ENCODE assay signal across 21 cellular contexts in the genomic region with DNA sequence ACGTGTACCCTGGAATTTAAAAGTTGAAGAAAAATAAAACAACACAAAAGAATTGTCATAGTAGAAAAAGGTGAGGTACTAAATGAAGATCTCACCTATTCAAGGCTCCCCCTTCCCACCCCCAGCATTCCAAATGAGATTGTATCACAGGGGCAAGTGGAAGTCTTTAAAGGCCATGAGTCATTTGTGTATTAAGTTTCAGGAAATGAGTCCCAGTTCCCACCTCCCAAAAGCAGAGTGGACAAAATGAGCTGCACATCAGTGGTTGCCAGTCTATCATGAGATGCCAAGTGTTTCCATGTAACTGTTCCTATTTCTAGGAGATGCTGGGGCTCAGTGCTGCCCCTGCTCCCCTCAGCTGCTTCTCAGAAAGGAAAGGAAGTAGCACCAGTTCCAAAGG. TPM values are rescaled to one million over a fixed set of nuclear protein-coding genes. Genes with fewer than 3 reads are reported as not detected.
DNase-seq lines count a peak whose midpoint lies in the region; ATAC-seq and TF ChIP-seq lines count a peak whose summit lies in the region.
"Had no signal": no experiment of that assay in that cellular context is flagged by ENCODE, and none has a peak within 500 bp of the region (broad histone marks: within the 10 kb centered on the region; RNA-seq: fewer than 3 reads in every experiment).

No MANE protein-coding gene starts in this region.

- H3K27ac Mint-ChIP-seq in nephron progenitor cell (peak overlapping the region; percentile 59), osteocyte (ENCODE audit: unreplicated experiment) (no peak overlapping the region)
- H3K27ac Mint-ChIP-seq: brain, memory B cell, T-cell had no signal

- WGBS in mammary epithelial cell (ENCODE audit: low coverage, missing lambda C conversion rate), result 18% methylated on average over 1 of the region's 1 CpG

- peaks cover 4% of the 10 kb centered on the region for H3K9me3 ChIP-seq in mammary epithelial cell (replicated peaks; ENCODE audit: insufficient read depth, low read length)
- H3K9me3 ChIP-seq: BE2C, gastroesophageal sphincter had no signal

- H3K9ac ChIP-seq in mammary epithelial cell (ENCODE audit: insufficient read depth, low read length), result no peak overlapping the region

- BruUV-seq in mammary epithelial cell (replicated peaks; lab: Mats Ljungman, UMichigan), result no TSS peak

- TF ChIP-seq CTCF in mammary epithelial cell (conservative IDR thresholded peaks at IDR 0.05 in 1 of 2, IDR thresholded peaks at IDR 0.05 in 1 of 2; ENCODE audit: extremely low read depth in 1 of 2, insufficient read depth in 1 of 2, low read depth in 1 of 2, low read length in 2 of 2) (no peak), nephron progenitor cell (IDR thresholded peaks at IDR 0.05) (no peak), osteocyte (IDR thresholded peaks at IDR 0.05) (no peak), GM10266 (IDR thresholded peaks at IDR 0.05; ENCODE audit: control insufficient read depth, insufficient read depth, low read depth, missing control alignments) (no peak)

- H3K27ac ChIP-seq in mammary epithelial cell (ENCODE audit: insufficient read depth, low read depth, low read length), result no peak overlapping the region
- H3K27ac ChIP-seq: epithelial cell of prostate, gastroesophageal sphincter had no signal

- H3K36me3 ChIP-seq in mammary epithelial cell (ENCODE audit: insufficient read depth, low read length), result no peaks in the 10 kb centered on the region
- H3K36me3 ChIP-seq: BE2C, gastroesophageal sphincter had no signal

- no peaks in the 10 kb centered on the region for H4K20me1 ChIP-seq in mammary epithelial cell (ENCODE audit: insufficient read depth, low read length)

- H3K4me3 ChIP-seq in mammary epithelial cell (replicated peaks in 1 of 3; ENCODE audit: insufficient read depth in 1 of 3, low read depth in 2 of 3, low read length in 3 of 3), result no peak overlapping the region
- H3K4me3 ChIP-seq: gastroesophageal sphincter had no signal

- DNase-seq in H4 (ENCODE audit: low spot score), result peak; percentile 14
- DNase-seq in NCI-H226, result peak; percentile 25
- DNase-seq in mammary epithelial cell, result peak; percentile 58
- no peak for DNase-seq in nephron progenitor cell
- no peak for DNase-seq in osteocyte (ENCODE audit: extremely low spot score, unreplicated experiment)
- no peak for DNase-seq in ureter (ENCODE audit: low spot score)
- no peak for DNase-seq in GM10266 (ENCODE audit: extremely low spot score)
- DNase-seq: activated CD4-positive, alpha-beta T cell treated with anti-CD3 and anti-CD28 coated beads for 48 hours; activated effector memory CD4-positive, alpha-beta T cell treated with Interleukin-2 at 50 U/mL for 16 hours; BE2C; GOT3; Karpas-422; kidney; NCI-H1105 treated with DMSO at 0.1 percent for 48 hours; NCI-H524; T-cell had no signal

- CTCF ChIA-PET in mammary epithelial cell (lab: Charles Lee; ENCODE audit: low non-redundant PET), result no interaction called here

- no peak overlapping the region for H3K4me3 Mint-ChIP-seq in nephron progenitor cell
- no peak overlapping the region for H3K4me3 Mint-ChIP-seq in osteocyte (ENCODE audit: unreplicated experiment)
- H3K4me3 Mint-ChIP-seq: brain, memory B cell, T-cell had no signal

- ATAC-seq in HG03025 (IDR thresholded peaks at IDR 0.05; ENCODE audit: low FRiP score, unreplicated experiment), result no peak
- ATAC-seq: gastroesophageal sphincter, T-cell had no signal

- H3K27me3 Mint-ChIP-seq in nephron progenitor cell (ENCODE audit: low read depth, poor library complexity), result no peaks in the 10 kb centered on the region
- no peaks in the 10 kb centered on the region for H3K27me3 Mint-ChIP-seq in osteocyte (ENCODE audit: unreplicated experiment)
- H3K27me3 Mint-ChIP-seq: memory B cell had no signal

- H3K36me3 Mint-ChIP-seq in nephron progenitor cell (ENCODE audit: low read depth) (peaks cover 30% of the 10 kb centered on the region), osteocyte (ENCODE audit: unreplicated experiment) (peaks cover 2% of the 10 kb centered on the region)
- H3K36me3 Mint-ChIP-seq: memory B cell had no signal

- no peak overlapping the region for H2AFZ ChIP-seq in mammary epithelial cell (ENCODE audit: low read depth, low read length)

- H3K27me3 ChIP-seq in mammary epithelial cell (ENCODE audit: insufficient read depth, low read length), result no peaks in the 10 kb centered on the region
- H3K27me3 ChIP-seq: BE2C, gastroesophageal sphincter had no signal

- in situ Hi-C loops in mammary epithelial cell (cut with MboI; ENCODE audit: low sequenced_read_pairs in 2 of 2), result no loop called here

- dilution Hi-C loops in mammary epithelial cell (cut with HindIII; ENCODE audit: low sequenced_read_pairs), result no loop called here

- H3K4me2 ChIP-seq in mammary epithelial cell (ENCODE audit: insufficient read depth, low read depth, low read length), result no peak overlapping the region

- peaks cover 6% of the 10 kb centered on the region for H3K4me1 Mint-ChIP-seq in nephron progenitor cell
- peaks cover 4% of the 10 kb centered on the region for H3K4me1 Mint-ChIP-seq in osteocyte (ENCODE audit: unreplicated experiment)
- H3K4me1 Mint-ChIP-seq: brain, memory B cell had no signal

- H3K9me3 Mint-ChIP-seq in nephron progenitor cell, result peaks cover 61% of the 10 kb centered on the region
- H3K9me3 Mint-ChIP-seq in osteocyte (ENCODE audit: unreplicated experiment), result peaks cover 22% of the 10 kb centered on the region
- H3K9me3 Mint-ChIP-seq: memory B cell had no signal

- H3K79me2 ChIP-seq in mammary epithelial cell (ENCODE audit: insufficient read depth, low read length), result no peaks in the 10 kb centered on the region

- intact Hi-C loops in mammary epithelial cell (cut with micrococcal nuclease), result no loop called here

- no peaks in the 10 kb centered on the region for H3K4me1 ChIP-seq in mammary epithelial cell (ENCODE audit: insufficient read depth, low read length)
- H3K4me1 ChIP-seq: BE2C, gastroesophageal sphincter had no signal

RNA-seq across cellular contexts. Expression of a gene that starts 20.1 kb away (rescaled TPM):
- 9.1 and 16.1 TPM in 2 replicates for total RNA-seq in H4 (2014; rRNA removed; shearing (Covaris generic))
- total RNA-seq in mammary epithelial cell (10 to 100 TPM; 25.7 to 34.0 TPM), osteocyte (34.3 and 40.7 TPM in 2 replicates), ureter (35.9 TPM)
- polyA plus RNA-seq in mammary epithelial cell, result 15.6 TPM
- polyA minus RNA-seq in mammary epithelial cell, result 37.5 TPM

Comparison
In these comparisons a context has a peak if more than half of its experiments do, and no peak if none do; other contexts are left out.
1. DNase-seq: peak in H4 (single experiment), NCI-H226 (single experiment) and mammary epithelial cell (single experiment); none in nephron progenitor cell (single experiment), osteocyte (single experiment), ureter (single experiment) and GM10266 (single experiment).